ENCODE assay signal across 8 cellular contexts in the genomic region with DNA sequence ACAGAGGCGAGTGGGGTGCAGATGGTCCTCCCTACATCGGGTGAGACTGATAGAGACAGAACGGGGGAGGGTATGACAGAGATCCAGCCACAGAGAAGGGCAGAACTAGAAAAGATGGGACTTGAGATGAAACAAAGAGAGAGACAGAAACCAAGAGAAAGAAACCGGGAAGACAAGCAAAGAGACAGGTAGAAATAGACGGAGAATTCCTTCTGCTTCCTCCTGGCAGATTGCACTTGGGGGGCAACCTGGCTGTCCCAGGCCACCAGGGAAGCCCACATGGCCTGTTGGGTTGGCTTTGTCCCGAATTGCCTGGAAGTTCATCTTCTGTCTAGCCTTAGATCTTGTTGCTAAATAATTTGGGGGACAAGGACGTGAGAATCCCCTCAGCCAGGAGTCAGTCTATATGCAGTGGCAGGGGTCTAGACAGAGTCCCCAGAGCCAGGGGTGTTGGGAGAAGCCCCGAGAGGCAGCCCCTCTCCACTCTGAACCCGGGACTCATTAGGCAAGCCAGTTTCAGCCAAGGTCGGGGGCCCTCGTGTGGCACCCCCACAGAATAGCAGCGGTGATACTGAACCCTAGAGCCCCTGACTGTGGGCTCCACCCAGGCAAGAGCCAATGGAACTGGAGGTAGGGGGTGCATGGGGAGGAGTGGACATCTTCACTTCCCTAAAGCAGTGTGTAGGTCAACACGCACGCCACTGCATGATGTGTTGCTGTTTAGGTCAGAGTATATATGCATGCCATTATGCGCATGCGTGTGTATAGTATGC. TPM values are rescaled to one million over a fixed set of nuclear protein-coding genes. Genes with fewer than 3 reads are reported as not detected.
DNase-seq lines count a peak whose midpoint lies in the region; ATAC-seq and TF ChIP-seq lines count a peak whose summit lies in the region.

No MANE protein-coding gene starts in this region.

- H3K27ac ChIP-seq in CD4-positive, alpha-beta memory T cell (ENCODE audit: low read depth, low read length), result peak overlapping the region; percentile 97
- H3K27ac ChIP-seq in cingulate gyrus (ENCODE audit: low read depth, low read length), result peak overlapping the region; percentile 83
- H3K27ac ChIP-seq in neural cell (ENCODE audit: low read length), result peak overlapping the region; percentile 93

- no peak for TF ChIP-seq EP300 in neural cell (conservative IDR thresholded peaks at IDR 0.05; ENCODE audit: poor library complexity, severe bottlenecking)

- DNase-seq in CD4-positive, alpha-beta memory T cell, result peak; percentile 67 to 79 (median 73)
- DNase-seq in type B pancreatic cell (ENCODE audit: extremely low spot score, unreplicated experiment), result no peak
- DNase-seq in DMS153 treated with DMSO at 0.1 percent for 48 hours (lab: John Stamatoyannopoulos, UW; ENCODE audit: unreplicated experiment), result no peak

- peaks cover 25 to 72% (median 36%) of the 10 kb centered on the region in 4 donors for H3K4me1 Mint-ChIP-seq in CD4-positive, alpha-beta memory T cell
- H3K4me1 Mint-ChIP-seq in type B pancreatic cell (ENCODE audit: unreplicated experiment), result peaks cover 23% of the 10 kb centered on the region

- ATAC-seq in GM19463 (IDR thresholded peaks at IDR 0.05; ENCODE audit: unreplicated experiment), result peak; percentile 36
- ATAC-seq in HG03521 (IDR thresholded peaks at IDR 0.05; ENCODE audit: unreplicated experiment), result peak; percentile 39

- H3K4me3 ChIP-seq in CD4-positive, alpha-beta memory T cell (ENCODE audit: low read length in 2 of 2), result peak overlapping the region; percentile 82 to 99
- H3K4me3 ChIP-seq in WI38 (ENCODE audit: low read depth, low read length) (no peak overlapping the region), neural cell (ENCODE audit: low read length) (peak overlapping the region; percentile 83)

- H3K27ac Mint-ChIP-seq in CD4-positive, alpha-beta memory T cell, result peak overlapping the region; percentile 93 to 99 (median 97)
- no peak overlapping the region for H3K27ac Mint-ChIP-seq in type B pancreatic cell

- peaks cover 35% of the 10 kb centered on the region for H3K79me2 ChIP-seq in neural cell (replicated peaks; ENCODE audit: insufficient read depth, low read length)

- POLR2A ChIA-PET in CD4-positive, alpha-beta memory T cell (lab: Charles Lee; ENCODE audit: partially characterized antibody), result interaction anchor here (1.8 to 34.1 kb wide), 6 partner anchors 12 to 159 kb away, joined by 4 to 3924 read pairs (median 32); partner anchors contain the start of genes HSF5, RNF43 and SUPT4H1

- H2AFZ ChIP-seq in neural cell (ENCODE audit: low read depth, low read length), result peak overlapping the region; percentile 0

- H3K9me2 ChIP-seq in neural cell (ENCODE audit: insufficient read depth, low read length), result no peaks in the 10 kb centered on the region

- peak; percentile 45 for TF ChIP-seq RAD21 in neural cell (conservative IDR thresholded peaks at IDR 0.05)

- no peaks in the 10 kb centered on the region for H3F3A ChIP-seq in neural cell (ENCODE audit: insufficient read depth, low read length, poor library complexity, severe bottlenecking)

- H3K27me3 Mint-ChIP-seq in CD4-positive, alpha-beta memory T cell, result no peaks in the 10 kb centered on the region
- H3K27me3 Mint-ChIP-seq in type B pancreatic cell, result peaks cover 17% of the 10 kb centered on the region

- H3K4me3 Mint-ChIP-seq in CD4-positive, alpha-beta memory T cell, result peak overlapping the region; percentile 88 to 99 (median 98)
- H3K4me3 Mint-ChIP-seq in type B pancreatic cell, result peak overlapping the region; percentile 69

- H3K9me3 ChIP-seq in CD4-positive, alpha-beta memory T cell (ENCODE audit: control insufficient read depth in 1 of 2, low read length in 2 of 2), result no peaks in the 10 kb centered on the region
- H3K9me3 ChIP-seq in neural cell (ENCODE audit: low read length), result no peaks in the 10 kb centered on the region

- peaks cover 0 to 5% (median 0%) of the 10 kb centered on the region in 8 donors for H3K9me3 Mint-ChIP-seq in CD4-positive, alpha-beta memory T cell
- H3K9me3 Mint-ChIP-seq in type B pancreatic cell, result no peaks in the 10 kb centered on the region

- H3K36me3 ChIP-seq in CD4-positive, alpha-beta memory T cell (ENCODE audit: insufficient read depth, low read length), result peaks cover 21% of the 10 kb centered on the region
- H3K36me3 ChIP-seq in neural cell (ENCODE audit: insufficient read depth, low read length), result no peaks in the 10 kb centered on the region

- intact Hi-C loops in CD4-positive, alpha-beta memory T cell (cut with micrococcal nuclease), result loop anchor here (1.0 to 2.0 kb wide), 7 partner anchors 9 to 189 kb away; partner anchors contain the start of genes RNF43 and SUPT4H1

- CTCF ChIA-PET in CD4-positive, alpha-beta memory T cell (lab: Charles Lee; ENCODE audit: partially characterized antibody), result interaction anchor here (3.6 to 9.1 kb wide), 3 partner anchors 9 to 17 kb away, joined by 31 to 164 read pairs (median 88); no protein-coding TSS in a partner anchor

- H3K36me3 Mint-ChIP-seq in CD4-positive, alpha-beta memory T cell, result peaks cover 24 to 35% of the 10 kb centered on the region in 2 donors
- no peaks in the 10 kb centered on the region for H3K36me3 Mint-ChIP-seq in type B pancreatic cell

- no peaks in the 10 kb centered on the region for H4K20me1 ChIP-seq in neural cell (ENCODE audit: insufficient read depth)

- H3K4me2 ChIP-seq in neural cell (ENCODE audit: low read length), result peak overlapping the region; percentile 96

- no peaks in the 10 kb centered on the region for H3K27me3 ChIP-seq in CD4-positive, alpha-beta memory T cell (ENCODE audit: insufficient read depth, low read length)
- H3K27me3 ChIP-seq in neural cell (ENCODE audit: insufficient read depth, low read depth, low read length), result no peaks in the 10 kb centered on the region

- peak overlapping the region; percentile 88 for H3K9ac ChIP-seq in neural cell (ENCODE audit: low read length)

- peaks cover 47% of the 10 kb centered on the region for H3K4me1 ChIP-seq in CD4-positive, alpha-beta memory T cell (ENCODE audit: insufficient read depth, low read length)

- peak; percentile 21; the same call in 1 of the 2 replicates for TF ChIP-seq CTCF in WI38 (IDR thresholded peaks at IDR 0.05; ENCODE audit: low read depth, low read length)
- TF ChIP-seq CTCF in neural cell (IDR thresholded peaks at IDR 0.05; ENCODE audit: poor library complexity, severe bottlenecking), result peak; percentile 64
- peak; percentile 26 for TF ChIP-seq CTCF in type B pancreatic cell (conservative IDR thresholded peaks at IDR 0.05)

TF ChIP-seq in neural cell, 6 proteins besides CTCF, POLR2A, EP300 and RAD21:
- TF ChIP-seq TAF1 (IDR thresholded peaks at IDR 0.05; ENCODE audit: low read depth) (no peak), POLR2AphosphoS5 (IDR thresholded peaks at IDR 0.05) (peak; percentile 10), MXI1 (conservative IDR thresholded peaks at IDR 0.05; ENCODE audit: poor library complexity, severe bottlenecking) (peak; percentile 54), REST (IDR thresholded peaks at IDR 0.05; ENCODE audit: borderline replicate concordance) (no peak), SMC3 (conservative IDR thresholded peaks at IDR 0.05; ENCODE audit: poor library complexity) (peak; percentile 40), EZH2 (IDR thresholded peaks at IDR 0.05; ENCODE audit: borderline replicate concordance, insufficient read depth, low read length, poor library complexity, severe bottlenecking) (no peak)

RNA-seq across cellular contexts. Expression of gene TSPOAP1, which starts 0.6 kb away (rescaled TPM):
- 10 to 100 TPM; 15.8 to 19.1 TPM for total RNA-seq in CD4-positive, alpha-beta memory T cell
- under 1 TPM in 1 of 2 donors, not detected in 1; 0.80 TPM for polyA plus RNA-seq in CD4-positive, alpha-beta memory T cell
- 103 and 125 TPM in 2 replicates for polyA plus RNA-seq in neural cell
- polyA minus RNA-seq in neural cell, result 68.8 and 84.2 TPM in 2 replicates
- 9.7 and 18.4 TPM in 2 replicates for total RNA-seq in type B pancreatic cell (ENCODE audit: low replicate concordance)

RNA-seq across cellular contexts. Expression of gene SUPT4H1, which starts 22.8 kb away (rescaled TPM):
- total RNA-seq in CD4-positive, alpha-beta memory T cell, result 10 to 100 TPM; 61.4 to 75.2 TPM
- 100 to 1,000 TPM in 1 of 2 donors, 10 to 100 TPM in 1; 94.4 to 120 TPM for polyA plus RNA-seq in CD4-positive, alpha-beta memory T cell
- polyA plus RNA-seq in neural cell, result 84.2 and 109 TPM in 2 replicates
- polyA minus RNA-seq in neural cell, result 30.7 and 34.5 TPM in 2 replicates
- 75.7 and 82.9 TPM in 2 replicates for total RNA-seq in type B pancreatic cell (ENCODE audit: low replicate concordance)

RNA-seq across cellular contexts. Expression of gene MPO, which starts 48.5 kb away (rescaled TPM):
- not detected for total RNA-seq in CD4-positive, alpha-beta memory T cell
- not detected for polyA plus RNA-seq in CD4-positive, alpha-beta memory T cell
- polyA plus RNA-seq in neural cell, result not detected in 2 replicates
- not detected in 2 replicates for polyA minus RNA-seq in neural cell
- total RNA-seq in type B pancreatic cell (ENCODE audit: low replicate concordance), result not detected in 2 replicates

Comparison
In these comparisons a context has a peak if more than half of its experiments do, and no peak if none do; other contexts are left out.
1. DNase-seq: peak in CD4-positive, alpha-beta memory T cell (5 of 5); none in type B pancreatic cell (single experiment) and DMS153 treated with DMSO at 0.1 percent for 48 hours (single experiment).
2. Peak in every context shown above with its lines, with median percentiles within 50 percentile points of each other: H3K27ac ChIP-seq and CTCF ChIP-seq.